In genomic region chr3:185330238-185330637, GRCh38 we compare ENCODE assay signal across 16 cellular contexts. TPM values are rescaled to one million over a fixed set of nuclear protein-coding genes. Genes with fewer than 3 reads are reported as not detected.
A peak's percentile ranks its signal among the peaks of the same experiment; 100 is the strongest.
DNase-seq lines count a peak whose midpoint lies in the region; ATAC-seq and TF ChIP-seq lines count a peak whose summit lies in the region.
"Had no signal": no experiment of that assay in that cellular context is flagged by ENCODE, and none has a peak within 500 bp of the region (broad histone marks: within the 10 kb centered on the region; RNA-seq: fewer than 3 reads in every experiment).

No MANE protein-coding gene starts in this region.

- H3K27me3 ChIP-seq in lung (ENCODE audit: control insufficient read depth, insufficient read depth) (no peaks in the 10 kb centered on the region), SK-N-SH (ENCODE audit: insufficient read depth) (no peaks in the 10 kb centered on the region)

- H3K4me3 ChIP-seq in lung (no peak overlapping the region), SK-N-SH (ENCODE audit: low read depth in 2 of 2, low read length in 1 of 2) (no peak overlapping the region)

- H3K4me2 ChIP-seq in SK-N-SH: no peak overlapping the region

- H3K27ac ChIP-seq in lung (ENCODE audit: low read depth in 1 of 2, low read length in 1 of 2): peak overlapping the region in 1 of 2 donors; percentile 76
- H3K27ac ChIP-seq in SK-N-SH (ENCODE audit: low read depth in 2 of 2, low read length in 1 of 2): no peak overlapping the region

- TF ChIP-seq CTCF in lung (IDR thresholded peaks at IDR 0.05; ENCODE audit: control extremely low read depth, extremely low read depth) (no peak), type B pancreatic cell (conservative IDR thresholded peaks at IDR 0.05) (no peak), SK-N-SH (IDR thresholded peaks at IDR 0.05) (no peak)

- ATAC-seq in lung (ENCODE audit: insufficient read depth, low FRiP score): peak; percentile 21
- ATAC-seq: activated naive CD4-positive, alpha-beta T cell treated with anti-CD3 and anti-CD28 coated beads, Interleukin-2, amount 50 U/mL, for 72 hours; effector memory CD8-positive, alpha-beta T cell; T-cell had no signal

- H3K79me2 ChIP-seq in SK-N-SH (ENCODE audit: insufficient read depth): no peaks in the 10 kb centered on the region

- H3K9me3 ChIP-seq in lung (ENCODE audit: control insufficient read depth in 2 of 2, insufficient read depth in 1 of 2, low read length in 1 of 2) (no peaks in the 10 kb centered on the region), SK-N-SH (no peaks in the 10 kb centered on the region)

- POLR2A ChIA-PET in SK-N-SH (lab: Yijun Ruan, JAX): no interaction called here

- no peaks in the 10 kb centered on the region for H3K27me3 Mint-ChIP-seq in activated T-helper 1 cell treated with anti-CD3 and anti-CD28 coated beads, Interleukin-12 subunit alpha, Interleukin-12 subunit beta, Interleukin-2, Interleukin-4 antibody, amounts not matched to agents 30 ng/mL and 10 ng/mL and 1 ng/mL, durations not matched to agents 14 hours and 24 hours and 36 hours (ENCODE audit: insufficient read depth)
- no peaks in the 10 kb centered on the region for H3K27me3 Mint-ChIP-seq in type B pancreatic cell
- H3K27me3 Mint-ChIP-seq: CD4-positive, alpha-beta T cell; effector memory CD8-positive, alpha-beta T cell; stimulated activated naive CD8-positive, alpha-beta T cell treated with anti-CD3 and anti-CD28 coated beads, Interleukin-15, Interleukin-2, amounts not matched to agents 100 ng/mL and 50 ng/mL, for 24 hours had no signal

- no peaks in the 10 kb centered on the region; the same call in 1 of the 2 replicates for H3K9me2 ChIP-seq in SK-N-SH

- no peaks in the 10 kb centered on the region for H3K36me3 Mint-ChIP-seq in activated T-helper 1 cell treated with anti-CD3 and anti-CD28 coated beads, Interleukin-12 subunit alpha, Interleukin-12 subunit beta, Interleukin-2, Interleukin-4 antibody, amounts not matched to agents 30 ng/mL and 10 ng/mL and 1 ng/mL, durations not matched to agents 14 hours and 24 hours and 36 hours (ENCODE audit: low read depth)
- no peaks in the 10 kb centered on the region for H3K36me3 Mint-ChIP-seq in type B pancreatic cell
- H3K36me3 Mint-ChIP-seq: activated naive CD4-positive, alpha-beta T cell treated with anti-CD3 and anti-CD28 coated beads, Interleukin-2, amount 50 U/mL, for 72 hours; T-cell had no signal

- peaks cover 12% of the 10 kb centered on the region for H3K4me1 Mint-ChIP-seq in activated T-helper 1 cell treated with anti-CD3 and anti-CD28 coated beads, Interleukin-12 subunit alpha, Interleukin-12 subunit beta, Interleukin-2, Interleukin-4 antibody, amounts not matched to agents 30 ng/mL and 10 ng/mL and 1 ng/mL, durations not matched to agents 14 hours and 24 hours and 36 hours (ENCODE audit: low read depth)
- peaks cover 8% of the 10 kb centered on the region for H3K4me1 Mint-ChIP-seq in type B pancreatic cell (ENCODE audit: unreplicated experiment)

- H3F3A ChIP-seq in SK-N-SH (replicated peaks; ENCODE audit: insufficient read depth): no peaks in the 10 kb centered on the region

- no peak for TF ChIP-seq EP300 in SK-N-SH (IDR thresholded peaks at IDR 0.05; ENCODE audit: borderline replicate concordance in 1 of 2, low read depth in 1 of 2, low read length in 1 of 2)

- peaks cover 2 to 7% of the 10 kb centered on the region in 2 donors for H3K4me1 ChIP-seq in lung (ENCODE audit: control insufficient read depth in 2 of 2, insufficient read depth in 2 of 2, low read length in 2 of 2)
- no peaks in the 10 kb centered on the region for H3K4me1 ChIP-seq in SK-N-SH (ENCODE audit: control insufficient read depth in 1 of 2, insufficient read depth in 2 of 2, low read depth in 1 of 2, low read length in 1 of 2)

- no peak overlapping the region for H3K9ac ChIP-seq in SK-N-SH

- 56 to 60% methylated on average over 6 of the region's 6 CpGs for WGBS in lung, 2 donors
- 85% methylated on average over 6 of the region's 6 CpGs for WGBS in SK-N-SH (ENCODE audit: low lambda C conversion rate)

- DNase-seq in NOMO-1 (lab: John Stamatoyannopoulos, UW; ENCODE audit: unreplicated experiment in 2 of 2): peak; percentile 65 to 81
- no peak for DNase-seq in activated T-helper 1 cell treated with anti-CD3 and anti-CD28 coated beads, Interleukin-12 subunit alpha, Interleukin-12 subunit beta, Interleukin-2, Interleukin-4 antibody, amounts not matched to agents 30 ng/mL and 10 ng/mL and 1 ng/mL, durations not matched to agents 14 hours and 24 hours and 36 hours (ENCODE audit: low spot score)
- DNase-seq in lung (ENCODE audit: low spot score): peak; percentile 61
- no peak for DNase-seq in type B pancreatic cell (ENCODE audit: extremely low spot score, unreplicated experiment)
- no peak for DNase-seq in NCI-H2029 (lab: John Stamatoyannopoulos, UW)
- no peak for DNase-seq in SK-N-SH
- no peak for DNase-seq in RPMI8226
- DNase-seq: CD4-positive, alpha-beta T cell; effector memory CD8-positive, alpha-beta T cell; GOT3; mesenchymal stem cell; NCI-H1092; occipital lobe; T-cell had no signal

- peak overlapping the region; percentile 13 for H3K27ac Mint-ChIP-seq in activated T-helper 1 cell treated with anti-CD3 and anti-CD28 coated beads, Interleukin-12 subunit alpha, Interleukin-12 subunit beta, Interleukin-2, Interleukin-4 antibody, amounts not matched to agents 30 ng/mL and 10 ng/mL and 1 ng/mL, durations not matched to agents 14 hours and 24 hours and 36 hours
- no peak overlapping the region for H3K27ac Mint-ChIP-seq in type B pancreatic cell
- H3K27ac Mint-ChIP-seq: CD4-positive, alpha-beta T cell; effector memory CD8-positive, alpha-beta T cell; stimulated activated naive CD8-positive, alpha-beta T cell treated with anti-CD3 and anti-CD28 coated beads, Interleukin-15, Interleukin-2, amounts not matched to agents 100 ng/mL and 50 ng/mL, for 24 hours; T-cell had no signal

- CTCF ChIA-PET in SK-N-SH (lab: Yijun Ruan, JAX): interaction anchor here (1.2 kb wide), 1 partner anchor 72 kb away, joined by 3 read pairs; no protein-coding TSS in a partner anchor

- no peak for TF ChIP-seq RAD21 in SK-N-SH (IDR thresholded peaks at IDR 0.05; ENCODE audit: low read length)

- H4K20me1 ChIP-seq in SK-N-SH (ENCODE audit: insufficient read depth): no peaks in the 10 kb centered on the region

- no peaks in the 10 kb centered on the region for H3K36me3 ChIP-seq in lung (ENCODE audit: control insufficient read depth in 2 of 2, insufficient read depth in 2 of 2, low read length in 2 of 2)
- H3K36me3 ChIP-seq in SK-N-SH (replicated peaks in 1 of 2; ENCODE audit: control insufficient read depth in 1 of 2, insufficient read depth in 2 of 2, low read length in 1 of 2): no peaks in the 10 kb centered on the region

- H3K4me3 Mint-ChIP-seq in activated T-helper 1 cell treated with anti-CD3 and anti-CD28 coated beads, Interleukin-12 subunit alpha, Interleukin-12 subunit beta, Interleukin-2, Interleukin-4 antibody, amounts not matched to agents 30 ng/mL and 10 ng/mL and 1 ng/mL, durations not matched to agents 14 hours and 24 hours and 36 hours: no peak overlapping the region
- peak overlapping the region; percentile 25 for H3K4me3 Mint-ChIP-seq in type B pancreatic cell
- H3K4me3 Mint-ChIP-seq: CD4-positive, alpha-beta T cell; effector memory CD8-positive, alpha-beta T cell; stimulated activated naive CD8-positive, alpha-beta T cell treated with anti-CD3 and anti-CD28 coated beads, Interleukin-15, Interleukin-2, amounts not matched to agents 100 ng/mL and 50 ng/mL, for 24 hours; T-cell had no signal

- no peaks in the 10 kb centered on the region for H3K9me3 Mint-ChIP-seq in activated T-helper 1 cell treated with anti-CD3 and anti-CD28 coated beads, Interleukin-12 subunit alpha, Interleukin-12 subunit beta, Interleukin-2, Interleukin-4 antibody, amounts not matched to agents 30 ng/mL and 10 ng/mL and 1 ng/mL, durations not matched to agents 14 hours and 24 hours and 36 hours
- H3K9me3 Mint-ChIP-seq in type B pancreatic cell: no peaks in the 10 kb centered on the region
- H3K9me3 Mint-ChIP-seq: activated naive CD4-positive, alpha-beta T cell treated with anti-CD3 and anti-CD28 coated beads, Interleukin-2, amount 50 U/mL, for 72 hours; CD4-positive, alpha-beta T cell; effector memory CD8-positive, alpha-beta T cell; stimulated activated naive CD8-positive, alpha-beta T cell treated with anti-CD3 and anti-CD28 coated beads, Interleukin-15, Interleukin-2, amounts not matched to agents 100 ng/mL and 50 ng/mL, for 24 hours; T-cell had no signal

- H2AFZ ChIP-seq in SK-N-SH (ENCODE audit: low read depth): no peak overlapping the region

- intact Hi-C loops in activated T-helper 1 cell treated with anti-CD3 and anti-CD28 coated beads, Interleukin-12 subunit alpha, Interleukin-12 subunit beta, Interleukin-2, Interleukin-4 antibody, amounts not matched to agents 30 ng/mL and 10 ng/mL and 1 ng/mL, durations not matched to agents 14 hours and 24 hours and 36 hours (cut with micrococcal nuclease): no loop called here

TF ChIP-seq in SK-N-SH, 30 proteins besides CTCF, POLR2A, EP300 and RAD21 (continues in another document):
- TF ChIP-seq ZBTB33 (IDR thresholded peaks at IDR 0.05; ENCODE audit: borderline replicate concordance, low read depth): no peak
- TF ChIP-seq FOSL2 (IDR thresholded peaks at IDR 0.05; ENCODE audit: borderline replicate concordance, low read depth): no peak

RNA-seq across cellular contexts. Expression of gene MAP3K13, which starts 32.7 kb away (rescaled TPM):
- 12.2 and 12.5 TPM in 2 replicates for total RNA-seq in activated T-helper 1 cell treated with anti-CD3 and anti-CD28 coated beads, Interleukin-12 subunit alpha, Interleukin-12 subunit beta, Interleukin-2, Interleukin-4 antibody, amounts not matched to agents 30 ng/mL and 10 ng/mL and 1 ng/mL, durations not matched to agents 14 hours and 24 hours and 36 hours
- total RNA-seq in lung (10 to 100 TPM; 31.0 to 74.8 TPM), type B pancreatic cell (ENCODE audit: low replicate concordance) (29.1 and 40.4 TPM in 2 replicates)
- polyA plus RNA-seq in lung (10 to 100 TPM; 20.7 to 27.6 TPM), SK-N-SH (2012; rRNA removed) (9.1 and 12.0 TPM in 2 replicates)
- polyA plus RNA-seq in SK-N-SH (2012; cell fraction: cytosol; rRNA removed): 15.3 and 18.1 TPM in 2 replicates
- 3.6 and 5.0 TPM in 2 replicates for polyA plus RNA-seq in SK-N-SH (2012; cell fraction: nucleus; rRNA removed)

Comparison
In these comparisons a context has a peak if more than half of its experiments do, and no peak if none do; other contexts are left out.
1. DNase-seq: peak in NOMO-1 (2 of 2) and lung (single experiment); none in activated T-helper 1 cell treated with anti-CD3 and anti-CD28 coated beads, Interleukin-12 subunit alpha, Interleukin-12 subunit beta, Interleukin-2, Interleukin-4 antibody, amounts not matched to agents 30 ng/mL and 10 ng/mL and 1 ng/mL, durations not matched to agents 14 hours and 24 hours and 36 hours (single experiment), type B pancreatic cell (single experiment), NCI-H2029 (single experiment), SK-N-SH (single experiment) and RPMI8226 (single experiment).